8 cellular contexts compared by ENCODE assay signal in genomic region chr14:93185333-93185688, GRCh38. TPM values are rescaled to one million over a fixed set of nuclear protein-coding genes. Genes with fewer than 3 reads are reported as not detected.
DNase-seq lines count a peak whose midpoint lies in the region; ATAC-seq, FAIRE-seq and TF ChIP-seq lines count a peak whose summit lies in the region.

No MANE protein-coding gene starts in this region.

- FAIRE-seq in astrocyte (lab: Jason Lieb, UNC) (no peak), D721Med (lab: Jason Lieb, UNC) (no peak)

- H3K9me3 ChIP-seq in CD8-positive, alpha-beta T cell (ENCODE audit: low read length), result no peaks in the 10 kb centered on the region
- H3K9me3 ChIP-seq in astrocyte (ENCODE audit: insufficient read depth, low read depth, low read length) (no peaks in the 10 kb centered on the region), right lobe of liver (no peaks in the 10 kb centered on the region), transverse colon (no peaks in the 10 kb centered on the region)

- WGBS in right lobe of liver (ENCODE audit: insufficient coverage, low coverage, low lambda C conversion rate, missing lambda C conversion rate), result 0% methylated on average over 11 of the region's 11 CpGs
- 0% methylated on average over 11 of the region's 11 CpGs; no CpG with 5 or more reads in 1 of the 2 donors for WGBS in transverse colon (ENCODE audit: low coverage in 1 of 2), 2 donors

- peak overlapping the region; percentile 92 for H3K4me3 Mint-ChIP-seq in CD8-positive, alpha-beta T cell
- H3K4me3 Mint-ChIP-seq in astrocyte (ENCODE audit: unreplicated experiment), result peak overlapping the region; percentile 97

- no peak for TF ChIP-seq EP300 in transverse colon (IDR thresholded peaks at IDR 0.05; ENCODE audit: low read depth)

- peak overlapping the region; percentile 94 for H2AFZ ChIP-seq in astrocyte (ENCODE audit: low read depth, low read length)

- H3K27me3 Mint-ChIP-seq in CD8-positive, alpha-beta T cell (ENCODE audit: low read depth), result no peaks in the 10 kb centered on the region
- no peaks in the 10 kb centered on the region for H3K27me3 Mint-ChIP-seq in astrocyte (ENCODE audit: low read depth, unreplicated experiment)

- in situ Hi-C loops in transverse colon (cut with MboI; ENCODE audit: low pct_ligation_motif_present in 1 of 4, low pct_unique_long_range_greater_than_20kb in 1 of 4, low sequenced_read_pairs in 3 of 4), result no loop called here

- H3K27ac Mint-ChIP-seq in CD8-positive, alpha-beta T cell, result peak overlapping the region; percentile 95
- H3K27ac Mint-ChIP-seq in astrocyte (ENCODE audit: unreplicated experiment), result peak overlapping the region; percentile 91

- H3K9ac ChIP-seq in astrocyte (ENCODE audit: low read length), result peak overlapping the region; percentile 99

- peaks cover 15% of the 10 kb centered on the region for H4K20me1 ChIP-seq in astrocyte (ENCODE audit: insufficient read depth, low read length)

- peak overlapping the region; percentile 100 for H3K4me2 ChIP-seq in astrocyte (ENCODE audit: low read length)

- CTCF ChIA-PET in CD8-positive, alpha-beta T cell (lab: Charles Lee), result interaction anchor here (0.8 to 4.0 kb wide), 3 partner anchors 21 to 72 kb away, joined by 3 to 21 read pairs (median 5); partner anchors contain the start of genes GON7 and UBR7

- H3K36me3 ChIP-seq in CD8-positive, alpha-beta T cell (ENCODE audit: insufficient read depth, low read length), result peaks cover 4% of the 10 kb centered on the region
- peaks cover 5% of the 10 kb centered on the region for H3K36me3 ChIP-seq in astrocyte (ENCODE audit: insufficient read depth, low read length)
- peaks cover 0 to 7% (median 0%) of the 10 kb centered on the region in 4 donors for H3K36me3 ChIP-seq in right lobe of liver
- no peaks in the 10 kb centered on the region for H3K36me3 ChIP-seq in transverse colon

- H3K27me3 ChIP-seq in CD8-positive, alpha-beta T cell (ENCODE audit: insufficient read depth, low read length), result no peaks in the 10 kb centered on the region
- H3K27me3 ChIP-seq in astrocyte (ENCODE audit: insufficient read depth, low read length), result no peaks in the 10 kb centered on the region
- no peaks in the 10 kb centered on the region for H3K27me3 ChIP-seq in right lobe of liver
- no peaks in the 10 kb centered on the region for H3K27me3 ChIP-seq in transverse colon

- peaks cover 55% of the 10 kb centered on the region for H3K36me3 Mint-ChIP-seq in CD8-positive, alpha-beta T cell
- H3K36me3 Mint-ChIP-seq in astrocyte (ENCODE audit: low read depth, unreplicated experiment), result peaks cover 3% of the 10 kb centered on the region

- POLR2A ChIA-PET in CD8-positive, alpha-beta T cell (lab: Charles Lee), result interaction anchor here (0.6 to 3.3 kb wide), 20 partner anchors 8 to 989 kb away, joined by 3 to 55 read pairs (median 3); partner anchors contain the start of genes GON7, ITPK1, PPP4R4 and UBR7

- H3K4me1 ChIP-seq in CD8-positive, alpha-beta T cell (ENCODE audit: insufficient read depth, low read length), result peaks cover 34% of the 10 kb centered on the region
- peaks cover 6% of the 10 kb centered on the region for H3K4me1 ChIP-seq in astrocyte (ENCODE audit: insufficient read depth, low read length)
- peaks cover 0 to 10% (median 3%) of the 10 kb centered on the region in 4 donors for H3K4me1 ChIP-seq in right lobe of liver
- peaks cover 16 to 29% (median 17%) of the 10 kb centered on the region in 4 donors for H3K4me1 ChIP-seq in transverse colon

- H3K4me3 ChIP-seq in CD8-positive, alpha-beta T cell (ENCODE audit: low read depth, low read length), result peak overlapping the region; percentile 80
- H3K4me3 ChIP-seq in astrocyte (ENCODE audit: insufficient read depth, low read depth, low read length), result peak overlapping the region; percentile 98
- peak overlapping the region; percentile 68 to 98 (median 98) for H3K4me3 ChIP-seq in right lobe of liver
- H3K4me3 ChIP-seq in transverse colon, result peak overlapping the region; percentile 46 to 97 (median 76)

- no peak for DNase-seq in CD8-positive, alpha-beta T cell
- DNase-seq in astrocyte (ENCODE audit: low read depth) (no peak), right lobe of liver (no peak), transverse colon (no peak), D721Med (ENCODE audit: insufficient read length, low spot score) (no peak), SIG-M5 treated with dmso at 0.1 percent for 504 hours (lab: John Stamatoyannopoulos, UW; ENCODE audit: unreplicated experiment) (no peak), NCI-H1417 treated with DMSO at 0.1 percent for 48 hours (lab: John Stamatoyannopoulos, UW) (no peak)

- H3K27ac ChIP-seq in CD8-positive, alpha-beta T cell (ENCODE audit: low read depth, low read length), result peak overlapping the region; percentile 100
- peak overlapping the region; percentile 82 for H3K27ac ChIP-seq in astrocyte (ENCODE audit: low read depth, low read length)
- peak overlapping the region; percentile 88 to 93 (median 92) for H3K27ac ChIP-seq in right lobe of liver
- peak overlapping the region; percentile 94 to 97 (median 94) for H3K27ac ChIP-seq in transverse colon

- H3K9me3 Mint-ChIP-seq in CD8-positive, alpha-beta T cell, result no peaks in the 10 kb centered on the region
- H3K9me3 Mint-ChIP-seq in astrocyte (ENCODE audit: unreplicated experiment), result no peaks in the 10 kb centered on the region

- intact Hi-C loops in CD8-positive, alpha-beta T cell (cut with DNase I, micrococcal nuclease), result loop anchor here (1.0 to 10.0 kb wide), 8 partner anchors 22 to 1141 kb away; partner anchors contain the start of genes BTBD7 (in 2 of the 2), GOLGA5 (in 1 of the 2), GON7 (in 1 of the 2) and ITPK1 (in 1 of the 2)
- intact Hi-C loops in right lobe of liver (cut with DNase I), result no loop called here
- intact Hi-C loops in transverse colon (cut with DNase I; ENCODE audit: low total_unique reads), result no loop called here

- no peak for TF ChIP-seq POLR2A in right lobe of liver (IDR thresholded peaks at IDR 0.05)
- TF ChIP-seq POLR2A in transverse colon (IDR thresholded peaks at IDR 0.05), result no peak

- TF ChIP-seq CTCF in CD8-positive, alpha-beta T cell (IDR thresholded peaks at IDR 0.05), result no peak
- TF ChIP-seq CTCF in astrocyte (IDR thresholded peaks at IDR 0.05; ENCODE audit: insufficient read depth, low read depth, low read length), result no peak
- no peak for TF ChIP-seq CTCF in right lobe of liver (IDR thresholded peaks at IDR 0.05)
- no peak for TF ChIP-seq CTCF in transverse colon (IDR thresholded peaks at IDR 0.05)
- TF ChIP-seq CTCF in D721Med (IDR thresholded peaks at IDR 0.05; ENCODE audit: insufficient read depth, missing control alignments), result no peak

- H3K4me1 Mint-ChIP-seq in CD8-positive, alpha-beta T cell (ENCODE audit: low read depth), result peaks cover 45% of the 10 kb centered on the region
- peaks cover 6% of the 10 kb centered on the region for H3K4me1 Mint-ChIP-seq in astrocyte (ENCODE audit: low read depth, unreplicated experiment)

- ATAC-seq in CD8-positive, alpha-beta T cell, result peak; percentile 3
- ATAC-seq in HG03025 (IDR thresholded peaks at IDR 0.05; ENCODE audit: low FRiP score, unreplicated experiment) (peak; percentile 11), right lobe of liver (no peak)

- peaks cover 28% of the 10 kb centered on the region for H3K79me2 ChIP-seq in astrocyte (ENCODE audit: insufficient read depth, low read length)

RNA-seq across cellular contexts. Expression of gene LYSET, which starts 0.2 kb away (rescaled TPM):
- total RNA-seq in CD8-positive, alpha-beta T cell, result 1 to 10 TPM; 2.4 to 5.1 TPM
- 9.1 and 9.8 TPM in 2 replicates for total RNA-seq in astrocyte
- total RNA-seq in right lobe of liver, result 10 to 100 TPM in 1 of 6 experiments, 1 to 10 TPM in 5; 4.0 to 11.0 (median 7.7) TPM
- 10 to 100 TPM in 1 of 4 donors, 1 to 10 TPM in 2, not detected in 1; 3.7 to 21.7 (median 9.1) TPM for total RNA-seq in transverse colon

RNA-seq across cellular contexts. Expression of gene MOAP1, which starts 0.6 kb away (rescaled TPM):
- total RNA-seq in CD8-positive, alpha-beta T cell, result 100 to 1,000 TPM; 114 to 122 TPM
- total RNA-seq in astrocyte (15.8 and 16.1 TPM in 2 replicates), right lobe of liver (10 to 100 TPM in 4 of 6 experiments, 1 to 10 TPM in 2; 9.4 to 13.5 (median 11.3) TPM), transverse colon (10 to 100 TPM in 2 of 4 donors, 1 to 10 TPM in 2; 2.2 to 28.1 (median 12.3) TPM)

RNA-seq across cellular contexts. Expression of gene GON7, which starts 21.6 kb away (rescaled TPM):
- 1 to 10 TPM; 1.4 to 2.4 TPM for total RNA-seq in CD8-positive, alpha-beta T cell
- total RNA-seq in astrocyte (5.3 and 5.4 TPM in 2 replicates), right lobe of liver (1 to 10 TPM; 4.1 to 9.0 (median 5.6) TPM), transverse colon (10 to 100 TPM in 2 of 4 donors, 1 to 10 TPM in 2; 4.5 to 29.4 (median 13.6) TPM)

RNA-seq across cellular contexts. Expression of gene UBR7, which starts 21.7 kb away (rescaled TPM):
- total RNA-seq in CD8-positive, alpha-beta T cell, result 1 to 10 TPM; 6.7 to 7.0 TPM
- 7.3 and 7.8 TPM in 2 replicates for total RNA-seq in astrocyte
- 10 to 100 TPM in 2 of 6 experiments, 1 to 10 TPM in 4; 7.1 to 16.6 (median 8.4) TPM for total RNA-seq in right lobe of liver
- 10 to 100 TPM; 19.1 to 76.4 (median 23.8) TPM for total RNA-seq in transverse colon

Comparison
In these comparisons a context has a peak if more than half of its experiments do, and no peak if none do; other contexts are left out.
1. ATAC-seq: peak in CD8-positive, alpha-beta T cell (single experiment) and HG03025 (single experiment); none in right lobe of liver (0 of 4).
2. intact Hi-C loops: an anchor here in CD8-positive, alpha-beta T cell (1.0 to 10.0 kb wide); none called in right lobe of liver and transverse colon.
3. Peak in every context shown above with its lines, with median percentiles within 50 percentile points of each other: H3K27ac ChIP-seq and H3K4me3 ChIP-seq.